16 cellular contexts compared by ENCODE assay signal in genomic region chrX:66017659-66018170, GRCh38. TPM values are rescaled to one million over a fixed set of nuclear protein-coding genes. Genes with fewer than 3 reads are reported as not detected.
DNase-seq lines count a peak whose midpoint lies in the region; ATAC-seq and TF ChIP-seq lines count a peak whose summit lies in the region.
"Had no signal": no experiment of that assay in that cellular context is flagged by ENCODE, and none has a peak within 500 bp of the region (broad histone marks: within the 10 kb centered on the region; RNA-seq: fewer than 3 reads in every experiment).

No MANE protein-coding gene starts in this region.

- H3K9me3 ChIP-seq in spleen (no peaks in the 10 kb centered on the region), right atrium auricular region (no peaks in the 10 kb centered on the region)
- H3K9me3 ChIP-seq: adrenal gland, tibial nerve had no signal

- H3K4me1 Mint-ChIP-seq in T-helper 1 cell treated with Interleukin-12 subunit alpha and Interleukin-12 subunit beta and Interleukin-4 antibody, amounts not matched to agents 30 μg/mL and 1 μg/mL, for 36 hours (ENCODE audit: low read depth), result peaks cover 67% of the 10 kb centered on the region
- H3K4me1 Mint-ChIP-seq in dendritic cell treated with granulocyte-macrophage colony-stimulating factor and Interleukin-4, amounts not matched to agents 40 ng/mL and 50 ng/mL, for 4 days (ENCODE audit: low read depth), result peaks cover 71% of the 10 kb centered on the region

- H3K27ac ChIP-seq in spleen, result peak overlapping the region; percentile 17 to 94 (median 86)
- H3K27ac ChIP-seq in right atrium auricular region, result no peak overlapping the region

- H3K27me3 ChIP-seq in spleen (replicated peaks in 1 of 7), result no peaks in the 10 kb centered on the region
- no peaks in the 10 kb centered on the region for H3K27me3 ChIP-seq in right atrium auricular region

- H3K4me3 ChIP-seq in spleen, result peak overlapping the region in 6 of 8 donors; percentile 10 to 70 (median 36)
- H3K4me3 ChIP-seq in right atrium auricular region, result no peak overlapping the region
- H3K4me3 ChIP-seq: adrenal gland had no signal

- intact Hi-C loops in dendritic cell treated with granulocyte-macrophage colony-stimulating factor and Interleukin-4, amounts not matched to agents 40 ng/mL and 50 ng/mL, for 4 days (cut with micrococcal nuclease), result no loop called here
- intact Hi-C loops in spleen (cut with DNase I; ENCODE audit: low total_unique reads), result no loop called here

- TF ChIP-seq CTCF in spleen (IDR thresholded peaks at IDR 0.05 in 8 of 11, conservative IDR thresholded peaks at IDR 0.05 in 3 of 11), result no peak
- TF ChIP-seq CTCF in right atrium auricular region (IDR thresholded peaks at IDR 0.05), result no peak

- H3K36me3 ChIP-seq in spleen, result peaks cover 0 to 11% (median 0%) of the 10 kb centered on the region in 6 donors
- H3K36me3 ChIP-seq in right atrium auricular region, result no peaks in the 10 kb centered on the region
- H3K36me3 ChIP-seq: adrenal gland, tibial nerve had no signal

- H3K9me3 Mint-ChIP-seq in T-helper 1 cell treated with Interleukin-12 subunit alpha and Interleukin-12 subunit beta and Interleukin-4 antibody, amounts not matched to agents 30 μg/mL and 1 μg/mL, for 36 hours, result no peaks in the 10 kb centered on the region
- H3K9me3 Mint-ChIP-seq in dendritic cell treated with granulocyte-macrophage colony-stimulating factor and Interleukin-4, amounts not matched to agents 40 ng/mL and 50 ng/mL, for 4 days, result no peaks in the 10 kb centered on the region
- H3K9me3 Mint-ChIP-seq: naive thymus-derived CD8-positive, alpha-beta T cell had no signal

- no peak for ATAC-seq in GM18870 (IDR thresholded peaks at IDR 0.05; ENCODE audit: unreplicated experiment)
- ATAC-seq: naive thymus-derived CD8-positive, alpha-beta T cell had no signal

- no peak for DNase-seq in T-helper 1 cell
- peak; percentile 79 for DNase-seq in NCI-H2171 treated with DMSO at 0.1 percent for 48 hours (lab: John Stamatoyannopoulos, UW)
- no peak for DNase-seq in spleen
- no peak for DNase-seq in H4 (ENCODE audit: low spot score)
- DNase-seq in right atrium auricular region (ENCODE audit: low spot score), result no peak
- DNase-seq: activated CD4-positive, alpha-beta T cell treated with anti-CD3 and anti-CD28 coated beads, Interleukin-2, amount 50 U/mL, for 48 hours; adrenal gland; dermis blood vessel endothelial cell; naive thymus-derived CD8-positive, alpha-beta T cell; NCI-H2029 treated with DMSO at 0.1 percent for 48 hours; SW 1271 had no signal

- H3K4me1 ChIP-seq in spleen (peaks cover 19 to 74% (median 26%) of the 10 kb centered on the region in 6 donors), right atrium auricular region (no peaks in the 10 kb centered on the region)
- H3K4me1 ChIP-seq: adrenal gland, tibial nerve had no signal

- no peak for TF ChIP-seq POLR2A in spleen (IDR thresholded peaks at IDR 0.05)

- H3K27ac Mint-ChIP-seq in T-helper 1 cell treated with Interleukin-12 subunit alpha and Interleukin-12 subunit beta and Interleukin-4 antibody, amounts not matched to agents 30 μg/mL and 1 μg/mL, for 36 hours, result peak overlapping the region; percentile 85
- peak overlapping the region; percentile 87 for H3K27ac Mint-ChIP-seq in dendritic cell treated with granulocyte-macrophage colony-stimulating factor and Interleukin-4, amounts not matched to agents 40 ng/mL and 50 ng/mL, for 4 days

- H3K27me3 Mint-ChIP-seq in T-helper 1 cell treated with Interleukin-12 subunit alpha and Interleukin-12 subunit beta and Interleukin-4 antibody, amounts not matched to agents 30 μg/mL and 1 μg/mL, for 36 hours (ENCODE audit: low read depth), result no peaks in the 10 kb centered on the region
- H3K27me3 Mint-ChIP-seq in dendritic cell treated with granulocyte-macrophage colony-stimulating factor and Interleukin-4, amounts not matched to agents 40 ng/mL and 50 ng/mL, for 4 days, result peaks cover 4% of the 10 kb centered on the region
- H3K27me3 Mint-ChIP-seq: naive thymus-derived CD8-positive, alpha-beta T cell had no signal

- H3K4me3 Mint-ChIP-seq in T-helper 1 cell treated with Interleukin-12 subunit alpha and Interleukin-12 subunit beta and Interleukin-4 antibody, amounts not matched to agents 30 μg/mL and 1 μg/mL, for 36 hours, result peak overlapping the region; percentile 69
- H3K4me3 Mint-ChIP-seq in dendritic cell treated with granulocyte-macrophage colony-stimulating factor and Interleukin-4, amounts not matched to agents 40 ng/mL and 50 ng/mL, for 4 days, result peak overlapping the region; percentile 75

- H3K36me3 Mint-ChIP-seq in T-helper 1 cell treated with Interleukin-12 subunit alpha and Interleukin-12 subunit beta and Interleukin-4 antibody, amounts not matched to agents 30 μg/mL and 1 μg/mL, for 36 hours (ENCODE audit: low read depth), result peaks cover 26% of the 10 kb centered on the region
- H3K36me3 Mint-ChIP-seq in dendritic cell treated with granulocyte-macrophage colony-stimulating factor and Interleukin-4, amounts not matched to agents 40 ng/mL and 50 ng/mL, for 4 days (ENCODE audit: low read depth), result peaks cover 27% of the 10 kb centered on the region
- H3K36me3 Mint-ChIP-seq: naive thymus-derived CD8-positive, alpha-beta T cell had no signal

RNA-seq across cellular contexts. Expression of gene VSIG4, which starts 22.2 kb away (rescaled TPM):
- total RNA-seq in spleen, result 100 to 1,000 TPM in 2 of 7 donors, 10 to 100 TPM in 4, 1 to 10 TPM in 1; 6.3 to 255 (median 84.1) TPM
- 10 to 100 TPM; 21.6 to 34.6 (median 22.1) TPM for polyA plus RNA-seq in spleen
- not detected in 2 replicates for total RNA-seq in H4 (2014; rRNA removed; shearing (Covaris generic))
- total RNA-seq in right atrium auricular region, result 10 to 100 TPM; 28.0 to 71.6 TPM
- total RNA-seq: A172, dermis blood vessel endothelial cell had no signal

Comparison
In these comparisons a context has a peak if more than half of its experiments do, and no peak if none do; other contexts are left out.
1. H3K27ac ChIP-seq: peak in spleen (8 of 8); none in right atrium auricular region (0 of 2).
2. H3K4me3 ChIP-seq: peak in spleen (6 of 8); none in right atrium auricular region (0 of 2).